In the genomic region with DNA sequence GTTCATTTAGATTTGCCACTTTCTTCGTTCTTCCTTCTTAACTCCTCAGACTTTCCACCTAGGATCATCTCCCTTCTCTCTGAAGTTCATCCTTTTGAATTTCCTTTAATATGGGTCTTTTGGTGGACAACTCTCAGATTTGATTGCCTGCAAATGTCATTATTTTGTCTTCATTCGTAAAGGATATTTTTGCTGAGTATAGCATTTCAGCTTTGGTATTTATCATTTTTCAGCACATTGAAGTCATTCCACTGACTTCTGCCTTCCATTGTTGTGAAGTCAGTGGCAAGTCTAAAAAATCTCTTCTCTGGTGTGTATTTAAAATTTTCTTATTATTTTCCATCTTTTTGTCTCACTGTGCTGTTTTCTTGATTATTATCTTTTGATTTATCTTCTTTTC, we compare ENCODE assay signal across 20 cellular contexts. TPM values are rescaled to one million over a fixed set of nuclear protein-coding genes. Genes with fewer than 3 reads are reported as not detected.
DNase-seq lines count a peak whose midpoint lies in the region; ATAC-seq, FAIRE-seq and TF ChIP-seq lines count a peak whose summit lies in the region.
"Had no signal": no experiment of that assay in that cellular context is flagged by ENCODE, and none has a peak within 500 bp of the region (broad histone marks: within the 10 kb centered on the region; RNA-seq: fewer than 3 reads in every experiment).

No MANE protein-coding gene starts in this region.

- POLR2A ChIA-PET in HepG2 (lab: Yijun Ruan, JAX) (no interaction called here), K562 (lab: Yijun Ruan, JAX) (no interaction called here)
- POLR2A ChIA-PET in CD4-positive, alpha-beta T cell (lab: Charles Lee), result no interaction called here

- H3K9ac ChIP-seq in HepG2 (ENCODE audit: insufficient read depth, low read depth, low read length) (no peak overlapping the region), K562 (ENCODE audit: insufficient read depth in 1 of 2, low read depth in 2 of 2, low read length in 2 of 2) (no peak overlapping the region)
- H3K9ac ChIP-seq: BLaER1 had no signal

- FAIRE-seq in HepG2 (lab: Jason Lieb, UNC) (no peak), K562 (lab: Jason Lieb, UNC) (no peak)
- FAIRE-seq: D721Med, GM12891, GM19239 had no signal

- no peaks in the 10 kb centered on the region for H3K9me3 Mint-ChIP-seq in CD4-positive, alpha-beta T cell
- H3K9me3 Mint-ChIP-seq: CD4-positive, CD25-positive, alpha-beta regulatory T cell; CD8-positive, alpha-beta T cell had no signal

- H3K4me2 ChIP-seq in HepG2 (ENCODE audit: low read depth, low read length) (no peak overlapping the region), K562 (ENCODE audit: insufficient read depth, low read length) (no peak overlapping the region)
- H3K4me2 ChIP-seq: BLaER1 had no signal

- no peak overlapping the region for H3K27ac Mint-ChIP-seq in CD4-positive, alpha-beta T cell
- H3K27ac Mint-ChIP-seq: CD4-positive, CD25-positive, alpha-beta regulatory T cell; CD8-positive, alpha-beta T cell had no signal

- H2AFZ ChIP-seq in HepG2 (ENCODE audit: low read length), result no peak overlapping the region
- no peak overlapping the region for H2AFZ ChIP-seq in K562 (ENCODE audit: low read depth, low read length)

- H3K27me3 ChIP-seq in HepG2 (ENCODE audit: control insufficient read depth in 1 of 2, insufficient read depth in 2 of 2, low read length in 2 of 2) (no peaks in the 10 kb centered on the region), right lobe of liver (no peaks in the 10 kb centered on the region), K562 (ENCODE audit: control insufficient read depth in 2 of 2, insufficient read depth in 2 of 2, low read length in 2 of 2) (no peaks in the 10 kb centered on the region; a peak in 1 of 5 replicates), upper lobe of left lung (no peaks in the 10 kb centered on the region)
- no peaks in the 10 kb centered on the region for H3K27me3 ChIP-seq in CD4-positive, alpha-beta T cell (ENCODE audit: control insufficient read depth, insufficient read depth, low read length)
- H3K27me3 ChIP-seq: BE2C, BLaER1 had no signal

- BruUV-seq in HepG2 (replicated peaks; lab: Mats Ljungman, UMichigan), result no TSS peak
- BruUV-seq in K562 (replicated peaks; lab: Mats Ljungman, UMichigan), result no TSS peak

- no peaks in the 10 kb centered on the region for H3K4me1 ChIP-seq in HepG2 (ENCODE audit: insufficient read depth, low read length)
- H3K4me1 ChIP-seq in right lobe of liver, result no peaks in the 10 kb centered on the region
- no peaks in the 10 kb centered on the region for H3K4me1 ChIP-seq in K562 (replicated peaks in 1 of 2; ENCODE audit: control insufficient read depth in 2 of 2, insufficient read depth in 2 of 2, low read length in 2 of 2)
- no peaks in the 10 kb centered on the region for H3K4me1 ChIP-seq in upper lobe of left lung
- H3K4me1 ChIP-seq: BE2C, Caco-2 had no signal

- H3K4me3 ChIP-seq in HepG2 (replicated peaks in 1 of 3; ENCODE audit: insufficient read depth in 1 of 3, low read depth in 2 of 3, low read length in 3 of 3) (no peak overlapping the region), right lobe of liver (no peak overlapping the region), K562 (no peak overlapping the region), upper lobe of left lung (no peak overlapping the region)
- H3K4me3 ChIP-seq: BLaER1 had no signal

- H3K9me3 ChIP-seq in HepG2 (ENCODE audit: low read length) (no peaks in the 10 kb centered on the region), right lobe of liver (no peaks in the 10 kb centered on the region), K562 (replicated peaks; ENCODE audit: control insufficient read depth, insufficient read depth, low read depth, low read length) (no peaks in the 10 kb centered on the region), upper lobe of left lung (no peaks in the 10 kb centered on the region)
- no peaks in the 10 kb centered on the region for H3K9me3 ChIP-seq in CD4-positive, alpha-beta T cell (ENCODE audit: control insufficient read depth, low read length)
- H3K9me3 ChIP-seq: BE2C, BLaER1, Caco-2 had no signal

- TF ChIP-seq POLR2A in HepG2 (IDR thresholded peaks at IDR 0.05; ENCODE audit: insufficient read depth in 1 of 2, low read depth in 2 of 2, low read length in 2 of 2) (no peak), right lobe of liver (IDR thresholded peaks at IDR 0.05) (no peak), K562 (conservative IDR thresholded peaks at IDR 0.05) (no peak), upper lobe of left lung (IDR thresholded peaks at IDR 0.05) (no peak)

- H3K4me1 Mint-ChIP-seq in CD4-positive, alpha-beta T cell (ENCODE audit: low read depth), result no peaks in the 10 kb centered on the region
- H3K4me1 Mint-ChIP-seq: CD14-positive monocyte had no signal

- CTCF ChIA-PET in HepG2 (lab: Yijun Ruan, JAX; ENCODE audit: low intra/inter-chr PET ratio, low total read pairs), result no interaction called here
- CTCF ChIA-PET in K562 (lab: Yijun Ruan, JAX; ENCODE audit: low intra/inter-chr PET ratio), result no interaction called here
- CTCF ChIA-PET in CD4-positive, alpha-beta T cell (lab: Charles Lee), result no interaction called here

- no peaks in the 10 kb centered on the region for H3K9me1 ChIP-seq in K562 (ENCODE audit: control insufficient read depth, insufficient read depth, low read length)

- no peak for ATAC-seq in HepG2
- no peak for ATAC-seq in right lobe of liver
- no peak for ATAC-seq in K562
- no peak for ATAC-seq in CD4-positive, alpha-beta T cell (ENCODE audit: poor library complexity)
- ATAC-seq in upper lobe of left lung (ENCODE audit: low FRiP score in 2 of 2), result no peak
- ATAC-seq: CD8-positive, alpha-beta T cell had no signal

- TF ChIP-seq RAD21 in HepG2 (CRISPR knock-in tag; IDR thresholded peaks at IDR 0.05) (no peak), K562 (CRISPR knock-in tag; conservative IDR thresholded peaks at IDR 0.05 in 1 of 2, IDR thresholded peaks at IDR 0.05 in 1 of 2) (no peak)

- DNase-seq in HepG2 (ENCODE audit: low spot score), result no peak
- DNase-seq in right lobe of liver, result no peak
- DNase-seq in K562 (ENCODE audit: extremely low read depth in 1 of 4, low spot score in 3 of 4), result no peak
- no peak for DNase-seq in CD4-positive, alpha-beta T cell
- DNase-seq in upper lobe of left lung, result no peak
- DNase-seq: ACHN; BE2C; C1 segment of cervical spinal cord; Caco-2; Calu3; CD4-positive, CD25-positive, alpha-beta regulatory T cell; CD8-positive, alpha-beta T cell; DMS79 treated with DMSO at 0.1 percent for 48 hours; GF-D8 had no signal

- intact Hi-C loops in HepG2 (cut with micrococcal nuclease; ENCODE audit: unreplicated experiment), result no loop called here
- intact Hi-C loops in right lobe of liver (cut with DNase I), result no loop called here
- intact Hi-C loops in K562 (cut with micrococcal nuclease), result loop anchor here (10.0 kb wide), 1 partner anchor 515 kb away; no protein-coding TSS in a partner anchor
- intact Hi-C loops in CD4-positive, alpha-beta T cell (cut with DNase I, micrococcal nuclease), result no loop called here

- H3K4me3 Mint-ChIP-seq in CD4-positive, alpha-beta T cell, result no peak overlapping the region
- H3K4me3 Mint-ChIP-seq: CD14-positive monocyte; CD8-positive, alpha-beta T cell had no signal

- H3K36me3 Mint-ChIP-seq in CD4-positive, alpha-beta T cell (ENCODE audit: low read depth), result peaks cover 82% of the 10 kb centered on the region

- no peak for TF ChIP-seq CTCF in HepG2 (CRISPR knock-in tag; IDR thresholded peaks at IDR 0.05)
- no peak for TF ChIP-seq CTCF in right lobe of liver (IDR thresholded peaks at IDR 0.05)
- TF ChIP-seq CTCF in K562 (IDR thresholded peaks at IDR 0.05 in 2 of 3, conservative IDR thresholded peaks at IDR 0.05 in 1 of 3; ENCODE audit: insufficient read depth in 2 of 3, low read depth in 1 of 3, low read length in 3 of 3), result no peak
- no peak for TF ChIP-seq CTCF in CD4-positive, alpha-beta T cell (IDR thresholded peaks at IDR 0.05)
- TF ChIP-seq CTCF in upper lobe of left lung (IDR thresholded peaks at IDR 0.05), result no peak

- WGBS in HepG2 (ENCODE audit: low lambda C conversion rate), result 93% methylated on average over 2 of the region's 2 CpGs
- WGBS in right lobe of liver (ENCODE audit: insufficient coverage, low coverage, low lambda C conversion rate, missing lambda C conversion rate), result 88% methylated on average over 2 of the region's 2 CpGs
- WGBS in K562 (ENCODE audit: insufficient coverage, low coverage, missing lambda C conversion rate), result 90% methylated on average over 2 of the region's 2 CpGs
- WGBS in upper lobe of left lung, 2 donors, result 87 to 96% methylated on average over 2 of the region's 2 CpGs

- TF ChIP-seq EP300 in HepG2 (IDR thresholded peaks at IDR 0.05; ENCODE audit: low read depth in 2 of 2, low read length in 2 of 2), result no peak
- TF ChIP-seq EP300 in HepG2 (CRISPR knock-in tag; IDR thresholded peaks at IDR 0.05; ENCODE audit: borderline replicate concordance), result no peak
- no peak for TF ChIP-seq EP300 in K562 (IDR thresholded peaks at IDR 0.05; ENCODE audit: low read length)
- no peak for TF ChIP-seq EP300 in upper lobe of left lung (IDR thresholded peaks at IDR 0.05)

- H3K27ac ChIP-seq in HepG2 (ENCODE audit: extremely low read length, insufficient read depth, low read length) (no peak overlapping the region), right lobe of liver (no peak overlapping the region), K562 (ENCODE audit: extremely low read depth, low read depth, low read length) (no peak overlapping the region), upper lobe of left lung (no peak overlapping the region)
- H3K27ac ChIP-seq in CD4-positive, alpha-beta T cell (ENCODE audit: low read depth, low read length), result no peak overlapping the region
- H3K27ac ChIP-seq: 22Rv1, BLaER1 had no signal

- H3K79me2 ChIP-seq in HepG2 (ENCODE audit: insufficient read depth, low read length) (no peaks in the 10 kb centered on the region), K562 (ENCODE audit: control insufficient read depth, insufficient read depth, low read length) (no peaks in the 10 kb centered on the region)

- no peaks in the 10 kb centered on the region for H3K27me3 Mint-ChIP-seq in CD4-positive, alpha-beta T cell
- H3K27me3 Mint-ChIP-seq: CD4-positive, CD25-positive, alpha-beta regulatory T cell had no signal

- H4K20me1 ChIP-seq in HepG2 (ENCODE audit: insufficient read depth, low read length), result no peaks in the 10 kb centered on the region
- H4K20me1 ChIP-seq in K562 (replicated peaks; ENCODE audit: control insufficient read depth, insufficient read depth, low read length), result no peaks in the 10 kb centered on the region
- H4K20me1 ChIP-seq: BLaER1 had no signal

- peaks cover 25 to 51% of the 10 kb centered on the region in 2 experiments for H3K36me3 ChIP-seq in HepG2 (replicated peaks in 1 of 2; ENCODE audit: control insufficient read depth in 1 of 2, insufficient read depth in 2 of 2, low read length in 2 of 2)
- peaks cover 0 to 12% (median 4%) of the 10 kb centered on the region in 4 donors for H3K36me3 ChIP-seq in right lobe of liver
- peaks cover 52% of the 10 kb centered on the region for H3K36me3 ChIP-seq in K562 (ENCODE audit: control insufficient read depth, insufficient read depth, low read length)
- H3K36me3 ChIP-seq in upper lobe of left lung, result peaks cover 7 to 50% (median 19%) of the 10 kb centered on the region in 4 donors

- in situ Hi-C loops in HepG2 (cut with HindIII; ENCODE audit: extremely low pct_ligation_motif_present, low pct_unique_long_range_greater_than_20kb) (loop anchor here (10.0 kb wide), 1 partner anchor 515 kb away; no protein-coding TSS in a partner anchor), K562 (cut with MboI) (loop anchor here (5.0 to 10.0 kb wide), 2 partner anchors 362 to 525 kb away; no protein-coding TSS in a partner anchor)

RNA-seq across cellular contexts. Expression of a gene that starts 45.4 kb away (rescaled TPM):
- total RNA-seq in HepG2 (2016; rRNA removed; fragmentation: Illumina TruSeq; extraction: Trizol) (11.0 and 16.3 TPM in 2 replicates), right lobe of liver (1 to 10 TPM; 2.2 to 4.1 (median 3.4) TPM), K562 (2014; rRNA removed) (5.2 and 6.4 TPM in 2 replicates), K562 (2014; rRNA removed; fragmentation: Illumina TruSeq; extraction: Trizol) (10.8 and 13.0 TPM in 2 replicates), K562 (2015; rRNA removed; fragmentation: Illumina TruSeq; extraction: Trizol) (9.7 and 10.3 TPM in 2 replicates), K562 (2021) (14.2 and 15.1 TPM in 2 replicates), upper lobe of left lung (1 to 10 TPM; 3.3 to 8.4 (median 5.9) TPM)
- 7.3 and 9.7 TPM in 2 replicates for total RNA-seq in HepG2 (2016; cell fraction: cytosol; rRNA removed; fragmentation: Illumina TruSeq; extraction: Trizol; ENCODE audit: low read depth)
- total RNA-seq in HepG2 (2016; cell fraction: insoluble cytoplasmic fraction; rRNA removed; fragmentation: Illumina TruSeq; extraction: Trizol), result 9.7 and 16.1 TPM in 2 replicates
- 7.4 and 9.8 TPM in 2 replicates for total RNA-seq in HepG2 (2016; cell fraction: membrane; rRNA removed; fragmentation: Illumina TruSeq; extraction: Trizol)
- 12.2 and 12.6 TPM in 2 replicates for total RNA-seq in HepG2 (2016; cell fraction: nucleus; rRNA removed; fragmentation: Illumina TruSeq; extraction: Trizol)
- polyA plus RNA-seq in HepG2 (2011; rRNA removed) (2.9 and 4.3 TPM in 2 replicates), K562 (2011; rRNA removed) (6.2 and 6.8 TPM in 2 replicates), K562 (2014; fragmentation: Illumina TruSeq; extraction: Trizol) (2.3 and 2.5 TPM in 2 replicates), K562 (2014; fragmentation: Nextera tagmentation; extraction: Ambion mirVana) (1 to 10 TPM in 1 of 2 experiments, under 1 TPM in 1; 0.83 to 2.1 TPM), K562 (2014; rRNA removed) (3.3 and 3.5 TPM in 2 replicates)
- 1.5 and 2.5 TPM in 2 replicates for polyA plus RNA-seq in HepG2 (2011; cell fraction: cytosol; rRNA removed)
- 3.2 and 3.8 TPM in 2 replicates for polyA plus RNA-seq in HepG2 (2011; cell fraction: nucleus; rRNA removed)
- 1.7 and 2.1 TPM in 2 replicates for polyA plus RNA-seq in HepG2 (2012)
- 0.36 TPM in 2 replicates for polyA plus RNA-seq in HepG2 (2016; cell fraction: cytosol; fragmentation: Illumina TruSeq; extraction: Trizol; ENCODE audit: low read depth)
- polyA plus RNA-seq in HepG2 (2016; cell fraction: insoluble cytoplasmic fraction; fragmentation: Illumina TruSeq; extraction: Trizol; ENCODE audit: low read depth), result 4.0 and 4.5 TPM in 2 replicates
- 0.64 and 0.81 TPM in 2 replicates for polyA plus RNA-seq in HepG2 (2016; cell fraction: membrane; fragmentation: Illumina TruSeq; extraction: Trizol; ENCODE audit: low read depth)
- polyA plus RNA-seq in HepG2 (2016; cell fraction: nucleus; fragmentation: Illumina TruSeq; extraction: Trizol; ENCODE audit: insufficient read depth, low read depth), result 4.2 and 4.3 TPM in 2 replicates
- polyA minus RNA-seq in HepG2 (2011; rRNA and poly(A)+ RNA removed; ENCODE audit: low replicate concordance), result 11.7 and 21.3 TPM in 2 replicates
- 9.4 and 14.7 TPM in 2 replicates for polyA minus RNA-seq in HepG2 (2011; cell fraction: cytosol; rRNA and poly(A)+ RNA removed)
- polyA minus RNA-seq in HepG2 (2011; cell fraction: nucleus; rRNA and poly(A)+ RNA removed), result 18.4 and 20.1 TPM in 2 replicates
- 14.1 and 27.3 TPM in 2 replicates for total RNA-seq in K562 (2011; cell fraction: chromatin; rRNA removed; ENCODE audit: low replicate concordance)
- 7.5 and 10.0 TPM in 2 replicates for total RNA-seq in K562 (2011; cell fraction: nucleolus; rRNA removed)
- 14.9 and 22.9 TPM in 2 replicates for total RNA-seq in K562 (2011; cell fraction: nucleoplasm; rRNA removed)
- polyA plus RNA-seq in K562 (2011; cell fraction: cytosol; rRNA removed), result 2.5 and 4.0 TPM in 2 replicates
- polyA plus RNA-seq in K562 (2011; cell fraction: nucleus; rRNA removed), result 5.1 and 6.8 TPM in 2 replicates
- 1.7 and 2.0 TPM in 2 replicates for polyA plus RNA-seq in K562 (2012)
- polyA minus RNA-seq in K562 (2011; rRNA and poly(A)+ RNA removed), result 33.1 and 33.6 TPM in 2 replicates
- 12.4 and 18.1 TPM in 2 replicates for polyA minus RNA-seq in K562 (2011; cell fraction: cytosol; rRNA and poly(A)+ RNA removed)
- polyA minus RNA-seq in K562 (2011; cell fraction: nucleus; rRNA and poly(A)+ RNA removed), result 8.2 and 16.6 TPM in 2 replicates
- total RNA-seq in CD4-positive, alpha-beta T cell, result 1 to 10 TPM; 4.5 to 4.7 TPM
